In genomic region chr22:20574920-20575353, GRCh38 we compare ENCODE assay signal across 12 cellular contexts.
"Had no signal": no experiment of that assay in that cellular context is flagged by ENCODE, and none has a peak within 500 bp of the region (broad histone marks: within the 10 kb centered on the region; RNA-seq: fewer than 3 reads in every experiment).

No MANE protein-coding gene starts in this region.

- H3K9me3 Mint-ChIP-seq: activated CD4-positive, alpha-beta memory T cell treated with anti-CD3 and anti-CD28 coated beads, Interleukin-2, amount 10 ng/mL, durations not matched to agents 7 days and 5 days; naive B cell; stimulated activated memory B cell treated with anti-CD40 and anti-IgM and Interleukin-4, amounts not matched to agents 10 μg/mL and 1 μg/mL and 100 μg/mL, for 72 hours had no signal

- H3K4me3 ChIP-seq: cardiac muscle cell, gastrocnemius medialis, heart right ventricle, smooth muscle cell, tibial nerve had no signal

- ATAC-seq: gastrocnemius medialis; heart right ventricle; stimulated activated memory B cell treated with anti-CD40 and anti-IgM and Interleukin-4, amounts not matched to agents 10 μg/mL and 1 μg/mL and 100 μg/mL, for 72 hours had no signal

- H3K27me3 Mint-ChIP-seq: activated CD4-positive, alpha-beta memory T cell treated with anti-CD3 and anti-CD28 coated beads, Interleukin-2, amount 10 ng/mL, durations not matched to agents 7 days and 5 days; naive B cell; stimulated activated memory B cell treated with anti-CD40 and anti-IgM and Interleukin-4, amounts not matched to agents 10 μg/mL and 1 μg/mL and 100 μg/mL, for 72 hours had no signal

- DNase-seq: activated CD4-positive, alpha-beta memory T cell treated with anti-CD3 and anti-CD28 coated beads, Interleukin-2, amount 10 ng/mL, durations not matched to agents 7 days and 5 days; activated CD4-positive, alpha-beta T cell treated with anti-CD3 and anti-CD28 coated beads for 1 hour; effector CD4-positive, alpha-beta T cell; gastrocnemius medialis; heart right ventricle; midbrain; naive B cell; T1000 had no signal

- H3K27me3 ChIP-seq: cardiac muscle cell, gastrocnemius medialis, heart right ventricle, tibial nerve had no signal

- H3K27ac ChIP-seq: cardiac muscle cell, gastrocnemius medialis, heart right ventricle, tibial nerve had no signal

- H3K9me3 ChIP-seq: gastrocnemius medialis, heart right ventricle, tibial nerve had no signal

- H3K27ac Mint-ChIP-seq: stimulated activated memory B cell treated with anti-CD40 and anti-IgM and Interleukin-4, amounts not matched to agents 10 μg/mL and 1 μg/mL and 100 μg/mL, for 72 hours had no signal

- H3K4me3 Mint-ChIP-seq: activated CD4-positive, alpha-beta memory T cell treated with anti-CD3 and anti-CD28 coated beads, Interleukin-2, amount 10 ng/mL, durations not matched to agents 7 days and 5 days; naive B cell; stimulated activated memory B cell treated with anti-CD40 and anti-IgM and Interleukin-4, amounts not matched to agents 10 μg/mL and 1 μg/mL and 100 μg/mL, for 72 hours had no signal
